23 cellular contexts compared by ENCODE assay signal in the genomic region with DNA sequence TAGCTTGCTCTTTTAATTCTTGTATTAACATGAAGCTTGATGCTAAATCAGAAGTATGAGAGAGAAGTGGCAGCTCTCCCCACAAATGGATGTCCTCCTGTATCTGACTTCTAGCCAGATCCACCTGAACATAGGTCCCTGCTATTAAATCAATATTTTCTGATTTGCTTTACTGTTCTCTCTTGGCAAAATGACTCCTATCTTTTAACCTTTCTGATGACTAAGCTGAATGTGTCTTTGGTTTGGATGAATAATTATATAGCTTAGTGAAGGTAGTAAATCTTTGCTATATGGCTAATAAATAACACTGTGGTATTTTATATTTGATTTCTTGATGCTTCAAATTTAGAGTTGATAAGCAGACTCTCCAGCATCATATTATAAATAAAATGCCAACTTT. TPM values are rescaled to one million over a fixed set of nuclear protein-coding genes. Genes with fewer than 3 reads are reported as not detected.
"Had no signal": no experiment of that assay in that cellular context is flagged by ENCODE, and none has a peak within 500 bp of the region (broad histone marks: within the 10 kb centered on the region; RNA-seq: fewer than 3 reads in every experiment).

No MANE protein-coding gene starts in this region.

- H3K9me3 Mint-ChIP-seq: activated naive CD4-positive, alpha-beta T cell treated with anti-CD3 and anti-CD28 coated beads, Interleukin-2, amount 50 U/mL, for 72 hours; activated T-cell treated with anti-CD3 and anti-CD28 coated beads, Interleukin-2, amount 50 U/mL, for 4 hours; brain had no signal

- DNase-seq: activated CD4-positive, alpha-beta T cell treated with anti-CD3 and anti-CD28 coated beads for 48 hours; activated CD4-positive, alpha-beta T cell treated with anti-CD3 and anti-CD28 coated beads, Interleukin-2, amount 50 U/mL, for 48 hours; activated CD4-positive, CD25-positive, alpha-beta regulatory T cell treated with anti-CD3 and anti-CD28 coated beads, Interleukin-2, amount 50 U/mL, for 72 hours; activated CD8-positive, alpha-beta memory T cell treated with anti-CD3 and anti-CD28 coated beads for 24 hours; activated effector memory CD4-positive, alpha-beta T cell treated with anti-CD3 and anti-CD28 coated beads, Interleukin-2, amount 50 U/mL, for 16 hours; activated naive CD4-positive, alpha-beta T cell treated with Interleukin-2 at 50 U/mL for 16 hours; activated T-cell treated with anti-CD3 and anti-CD28 coated beads, Interleukin-2, amount 50 U/mL, for 4 hours; amygdala; KG1; NCI-H1092; NCI-H2029; NCI-H2107; NCI-H446 treated with DMSO at 0.1 percent for 48 hours; NCI-H524 treated with DMSO at 0.1 percent for 48 hours; NCI-H748 treated with DMSO at 0.1 percent for 48 hours; SIG-M5; T-helper 17 cell; T-helper 9 cell had no signal

- H3K27ac Mint-ChIP-seq: activated naive CD4-positive, alpha-beta T cell treated with anti-CD3 and anti-CD28 coated beads, Interleukin-2, amount 50 U/mL, for 72 hours; brain; T-helper 17 cell; WTC11 had no signal

- H3K36me3 ChIP-seq: cardiac muscle cell had no signal

- H3K27me3 ChIP-seq: cardiac muscle cell had no signal

- H3K4me3 ChIP-seq: cardiac muscle cell had no signal

- H3K36me3 Mint-ChIP-seq: activated naive CD4-positive, alpha-beta T cell treated with anti-CD3 and anti-CD28 coated beads, Interleukin-2, amount 50 U/mL, for 72 hours; brain; WTC11 had no signal

- H3K27me3 Mint-ChIP-seq: brain had no signal

- H3K27ac ChIP-seq: cardiac muscle cell had no signal

- FAIRE-seq: astrocyte had no signal

- H3K4me3 Mint-ChIP-seq: activated T-cell treated with anti-CD3 and anti-CD28 coated beads, Interleukin-2, amount 50 U/mL, for 4 hours; brain; T-helper 17 cell; WTC11 had no signal

- ATAC-seq: activated naive CD4-positive, alpha-beta T cell treated with anti-CD3 and anti-CD28 coated beads, Interleukin-2, amount 50 U/mL, for 72 hours; activated T-cell treated with anti-CD3 and anti-CD28 coated beads, Interleukin-2, amount 50 U/mL, for 4 hours; T-helper 17 cell; WTC11 had no signal

- H3K4me1 Mint-ChIP-seq: T-helper 17 cell, WTC11 had no signal

RNA-seq across cellular contexts. Expression of gene ARL14, which starts 28.3 kb away (rescaled TPM):
- total RNA-seq: activated naive CD4-positive, alpha-beta T cell treated with anti-CD3 and anti-CD28 coated beads, Interleukin-2, amount 50 U/mL, for 72 hours; activated T-cell treated with anti-CD3 and anti-CD28 coated beads, Interleukin-2, amount 50 U/mL, for 4 hours; cardiac muscle cell; T-helper 17 cell; WTC11 had no signal
- polyA plus RNA-seq: cardiac muscle cell had no signal
